10 cellular contexts compared by ENCODE assay signal in genomic region chr11:67465530-67465929, GRCh38. TPM values are rescaled to one million over a fixed set of nuclear protein-coding genes. Genes with fewer than 3 reads are reported as not detected.
DNase-seq lines count a peak whose midpoint lies in the region; ATAC-seq and TF ChIP-seq lines count a peak whose summit lies in the region.
"Not testable (repeated sequence)": the region's sequence is repeated elsewhere in the genome, so short reads cannot be mapped to it uniquely, and the experiment has no call there.
"Had no signal": no experiment of that assay in that cellular context is flagged by ENCODE, and none has a peak within 500 bp of the region (broad histone marks: within the 10 kb centered on the region; RNA-seq: fewer than 3 reads in every experiment).

No MANE protein-coding gene starts in this region.

- peaks cover 33% of the 10 kb centered on the region for H3K4me1 Mint-ChIP-seq in CD14-positive monocyte
- H3K4me1 Mint-ChIP-seq in activated naive CD8-positive, alpha-beta T cell treated with anti-CD3 and anti-CD28 coated beads, Interleukin-2, amount 50 U/mL, for 24 hours: peaks cover 36% of the 10 kb centered on the region
- peaks cover 14% of the 10 kb centered on the region for H3K4me1 Mint-ChIP-seq in neural crest cell

- H3K27ac ChIP-seq in HUES64 (ENCODE audit: low read depth, low read length) (peak overlapping the region; percentile 92; the same call in 1 of the 2 replicates), epithelial cell of prostate (peak overlapping the region; percentile 91), suprapubic skin (peak overlapping the region; percentile 86)
- not testable (repeated sequence) for H3K27ac ChIP-seq in SK-N-MC

- TF ChIP-seq EP300 in suprapubic skin (IDR thresholded peaks at IDR 0.05): not testable (repeated sequence)

- H3K4me1 ChIP-seq in HUES64 (ENCODE audit: insufficient read depth, low read length): not testable (repeated sequence)
- H3K4me1 ChIP-seq in suprapubic skin: peaks cover 61% of the 10 kb centered on the region

- intact Hi-C loops in CD14-positive monocyte (cut with micrococcal nuclease): loop anchor here (2.0 to 5.0 kb wide), 4 partner anchors 37 to 63 kb away; partner anchors contain the start of genes RPS6KB2 (in 2 of the 2), PPP1CA (in 1 of the 2) and TBC1D10C (in 1 of the 2)

- TF ChIP-seq POLR2A in suprapubic skin (IDR thresholded peaks at IDR 0.05): not testable (repeated sequence)

- not testable (repeated sequence) for H3K36me3 Mint-ChIP-seq in CD14-positive monocyte; activated naive CD8-positive, alpha-beta T cell treated with anti-CD3 and anti-CD28 coated beads, Interleukin-2, amount 50 U/mL, for 24 hours (ENCODE audit: low read depth); neural crest cell (ENCODE audit: low read depth)

- peaks cover 2 to 13% (median 4%) of the 10 kb centered on the region in 3 donors for H3K27me3 Mint-ChIP-seq in CD14-positive monocyte (ENCODE audit: low read depth in 3 of 3)
- not testable (repeated sequence) for H3K27me3 Mint-ChIP-seq in activated naive CD8-positive, alpha-beta T cell treated with anti-CD3 and anti-CD28 coated beads, Interleukin-2, amount 50 U/mL, for 24 hours; neural crest cell (ENCODE audit: low read depth)

- not testable (repeated sequence) for H3K27me3 ChIP-seq in HUES64 (ENCODE audit: insufficient read depth, low read length); suprapubic skin

- H3K9me3 ChIP-seq in HUES64 (ENCODE audit: insufficient read depth, low read depth, low read length); SK-N-MC (ENCODE audit: low read depth, low read length); suprapubic skin: not testable (repeated sequence)

- H3K9ac ChIP-seq in HUES64 (ENCODE audit: low read depth, low read length); SK-N-MC (ENCODE audit: insufficient read length): not testable (repeated sequence)

- peak overlapping the region in 1 of 2 donors; percentile 86 for H3K4me3 Mint-ChIP-seq in CD14-positive monocyte
- peak overlapping the region; percentile 84 for H3K4me3 Mint-ChIP-seq in activated naive CD8-positive, alpha-beta T cell treated with anti-CD3 and anti-CD28 coated beads, Interleukin-2, amount 50 U/mL, for 24 hours
- H3K4me3 Mint-ChIP-seq in neural crest cell: peak overlapping the region; percentile 73

- DNase-seq in CD14-positive monocyte (ENCODE audit: low spot score); SK-N-MC (ENCODE audit: low read depth, low spot score); activated naive CD8-positive, alpha-beta T cell treated with anti-CD3 and anti-CD28 coated beads, Interleukin-2, amount 50 U/mL, for 24 hours; epithelial cell of prostate (ENCODE audit: low read depth, low spot score); neural crest cell (ENCODE audit: low read depth, low spot score); suprapubic skin (ENCODE audit: low spot score in 2 of 2): not testable (repeated sequence)
- DNase-seq in iris pigment epithelial cell (ENCODE audit: low read depth): peak; percentile 17

- not testable (repeated sequence) for ATAC-seq in activated naive CD8-positive, alpha-beta T cell treated with anti-CD3 and anti-CD28 coated beads, Interleukin-2, amount 50 U/mL, for 24 hours

- H3K4me3 ChIP-seq in HUES64 (ENCODE audit: low read length): peak overlapping the region; percentile 90
- peak overlapping the region; percentile 94 for H3K4me3 ChIP-seq in SK-N-MC
- H3K4me3 ChIP-seq in suprapubic skin: peak overlapping the region; percentile 46

- peak overlapping the region in 5 of 7 donors; percentile 70 to 98 (median 94) for H3K27ac Mint-ChIP-seq in CD14-positive monocyte
- peak overlapping the region; percentile 82 for H3K27ac Mint-ChIP-seq in activated naive CD8-positive, alpha-beta T cell treated with anti-CD3 and anti-CD28 coated beads, Interleukin-2, amount 50 U/mL, for 24 hours
- H3K27ac Mint-ChIP-seq in neural crest cell (ENCODE audit: unreplicated experiment): not testable (repeated sequence)

- TF ChIP-seq CTCF in CD14-positive monocyte (IDR thresholded peaks at IDR 0.05); neural crest cell (conservative IDR thresholded peaks at IDR 0.05); suprapubic skin (IDR thresholded peaks at IDR 0.05): not testable (repeated sequence)

- H3K36me3 ChIP-seq in HUES64 (ENCODE audit: insufficient read depth, low read length); SK-N-MC (ENCODE audit: insufficient read depth, low read length); suprapubic skin: not testable (repeated sequence)

- not testable (repeated sequence) for H3K9me3 Mint-ChIP-seq in CD14-positive monocyte; activated naive CD8-positive, alpha-beta T cell treated with anti-CD3 and anti-CD28 coated beads, Interleukin-2, amount 50 U/mL, for 24 hours; neural crest cell

- WGBS in HUES64: 89% methylated on average over 2 of the region's 2 CpGs
- WGBS in suprapubic skin: 39% methylated on average over 2 of the region's 2 CpGs

RNA-seq across cellular contexts. Expression of gene TMEM134, which starts 3.5 kb away (rescaled TPM):
- polyA plus RNA-seq in CD14-positive monocyte: 100 to 1,000 TPM in 1 of 2 donors, 10 to 100 TPM in 1; 76.8 to 104 TPM
- 26.9 TPM for polyA plus RNA-seq in HUES64 (2013, experiment 1 of 2)
- 45.5 TPM for polyA plus RNA-seq in HUES64 (2013, experiment 2 of 2)
- total RNA-seq in neural crest cell (37.3 and 40.8 TPM in 2 replicates), suprapubic skin (100 to 1,000 TPM; 131 to 376 (median 207) TPM)

RNA-seq across cellular contexts. Expression of gene CABP4, which starts 10.4 kb away (rescaled TPM):
- under 1 TPM in 1 of 2 donors, not detected in 1; 0.28 TPM for polyA plus RNA-seq in CD14-positive monocyte
- not detected for polyA plus RNA-seq in HUES64 (2013, experiment 1 of 2)
- polyA plus RNA-seq in HUES64 (2013, experiment 2 of 2): not detected
- total RNA-seq in neural crest cell: not detected in 2 replicates
- 1 to 10 TPM in 1 of 4 donors, under 1 TPM in 2, not detected in 1; 0.38 to 2.5 (median 0.72) TPM for total RNA-seq in suprapubic skin
- total RNA-seq: SJSA1 had no signal

RNA-seq across cellular contexts. Expression of gene GPR152, which starts 13.0 kb away (rescaled TPM):
- not detected for polyA plus RNA-seq in CD14-positive monocyte
- not detected for polyA plus RNA-seq in HUES64 (2013, experiment 1 of 2)
- polyA plus RNA-seq in HUES64 (2013, experiment 2 of 2): not detected
- total RNA-seq in neural crest cell: not detected in 2 replicates
- under 1 TPM in 1 of 4 donors, not detected in 3; 0.34 TPM for total RNA-seq in suprapubic skin
- total RNA-seq: left colon, SJSA1 had no signal

RNA-seq across cellular contexts. Expression of gene AIP, which starts 17.3 kb away (rescaled TPM):
- polyA plus RNA-seq in CD14-positive monocyte: 10 to 100 TPM; 76.7 to 99.3 TPM
- polyA plus RNA-seq in HUES64 (2013, experiment 1 of 2): 18.9 TPM
- 22.9 TPM for polyA plus RNA-seq in HUES64 (2013, experiment 2 of 2)
- total RNA-seq in neural crest cell: 48.7 and 50.1 TPM in 2 replicates
- total RNA-seq in suprapubic skin: 10 to 100 TPM; 30.5 to 58.4 (median 42.2) TPM

RNA-seq across cellular contexts. Expression of gene CORO1B, which starts 22.3 kb away (rescaled TPM):
- 100 to 1,000 TPM; 105 to 106 TPM for polyA plus RNA-seq in CD14-positive monocyte
- 56.4 TPM for polyA plus RNA-seq in HUES64 (2013, experiment 1 of 2)
- 60.1 TPM for polyA plus RNA-seq in HUES64 (2013, experiment 2 of 2)
- total RNA-seq in neural crest cell (79.0 and 89.5 TPM in 2 replicates), suprapubic skin (10 to 100 TPM; 46.7 to 64.2 (median 47.1) TPM)
